Comparison of ENCODE assay signal across 8 cellular contexts in the genomic region with DNA sequence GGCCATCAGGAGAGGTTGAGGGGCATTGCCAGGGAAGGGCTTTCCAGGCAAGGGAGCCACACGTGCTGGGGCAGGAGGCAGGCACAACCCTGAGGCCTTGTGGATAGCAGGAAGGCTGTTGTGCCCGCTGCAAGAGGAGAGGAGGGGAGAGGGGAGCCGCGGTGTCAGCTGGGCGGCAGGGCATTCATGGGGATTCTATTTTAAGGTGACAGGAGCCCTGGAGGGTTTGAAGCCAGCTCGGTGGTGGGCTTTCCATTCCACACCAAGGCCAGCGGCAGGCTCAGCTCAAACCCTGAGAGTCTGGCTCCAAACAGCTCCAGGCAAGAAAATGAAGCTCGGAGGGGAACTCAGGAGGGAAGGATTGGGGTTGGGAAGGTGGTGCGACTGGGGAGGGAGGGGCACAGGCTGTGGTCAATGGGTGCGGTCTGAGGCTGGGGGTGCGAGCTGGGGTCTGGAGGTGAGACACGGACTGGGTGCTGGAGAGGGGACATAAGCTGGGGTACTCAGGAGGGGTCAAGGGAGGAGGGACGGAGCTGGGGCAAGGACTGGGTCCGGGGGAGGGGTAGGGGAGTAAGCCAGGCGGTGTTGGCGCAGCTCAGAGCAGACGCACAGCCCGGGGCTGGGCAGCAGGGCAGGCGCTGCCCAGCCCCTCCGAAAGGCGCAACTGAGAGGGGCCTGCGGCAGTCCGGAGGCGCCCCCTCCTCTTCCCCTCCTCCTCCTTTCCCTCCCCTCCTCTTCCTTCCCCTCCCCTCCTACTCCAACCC. TPM values are rescaled to one million over a fixed set of nuclear protein-coding genes. Genes with fewer than 3 reads are reported as not detected.
A peak's percentile ranks its signal among the peaks of the same experiment; 100 is the strongest.
DNase-seq lines count a peak whose midpoint lies in the region; ATAC-seq and TF ChIP-seq lines count a peak whose summit lies in the region.

No MANE protein-coding gene starts in this region.

- DNase-seq in NCI-H526 (lab: John Stamatoyannopoulos, UW), result peak; percentile 4 to 66
- DNase-seq in NCI-H526 treated with DMSO at 0.1 percent for 48 hours (lab: John Stamatoyannopoulos, UW), result no peak
- no peak for DNase-seq in cardiac fibroblast (ENCODE audit: low read depth in 2 of 2)
- peak in 1 of 2 donors; percentile 66 for DNase-seq in left lung
- no peak for DNase-seq in SW 1271 (lab: John Stamatoyannopoulos, UW)
- DNase-seq in NCI-H128 (lab: John Stamatoyannopoulos, UW; ENCODE audit: unreplicated experiment), result no peak
- no peak for DNase-seq in AG08396 (ENCODE audit: low spot score)

- no peak overlapping the region for H3K27ac ChIP-seq in left lung
- peak overlapping the region; percentile 56 for H3K27ac ChIP-seq in temporal lobe (ENCODE audit: low read depth, low read length)

- H3K27me3 ChIP-seq in left lung, result no peaks in the 10 kb centered on the region

- peaks cover 0 to 20% of the 10 kb centered on the region in 2 donors for H3K4me1 ChIP-seq in left lung

- intact Hi-C loops in left lung (cut with DNase I), result no loop called here

- TF ChIP-seq CTCF in cardiac fibroblast (IDR thresholded peaks at IDR 0.05; ENCODE audit: low read depth, low read length) (no peak), left lung (IDR thresholded peaks at IDR 0.05) (no peak)

- no peaks in the 10 kb centered on the region for H3K36me3 ChIP-seq in left lung

- ATAC-seq in left lung, result peak; percentile 1

- H3K9me3 ChIP-seq in left lung, result no peaks in the 10 kb centered on the region

- H3K4me3 ChIP-seq in cardiac fibroblast (replicated peaks in 1 of 2; ENCODE audit: low read depth in 2 of 2, low read length in 2 of 2), result peak overlapping the region; percentile 34 to 62
- peak overlapping the region; percentile 37 to 52 for H3K4me3 ChIP-seq in left lung

RNA-seq across cellular contexts. Expression of gene TPRA1, which starts 43.4 kb away (rescaled TPM):
- total RNA-seq in left lung (10 to 100 TPM; 40.3 to 40.5 TPM), temporal lobe (9.6 TPM)

RNA-seq across cellular contexts. Expression of gene MCM2, which starts 51.1 kb away (rescaled TPM):
- total RNA-seq in left lung, result 10 to 100 TPM; 17.0 to 37.8 TPM
- total RNA-seq in temporal lobe, result 15.0 TPM

Comparison
In these comparisons a context has a peak if more than half of its experiments do, and no peak if none do; other contexts are left out.
1. DNase-seq: peak in NCI-H526 (2 of 2); none in NCI-H526 treated with DMSO at 0.1 percent for 48 hours (single experiment), cardiac fibroblast (0 of 2), SW 1271 (0 of 2), NCI-H128 (single experiment) and AG08396 (single experiment).